Comparison of ENCODE assay signal across 17 cellular contexts in the genomic region with DNA sequence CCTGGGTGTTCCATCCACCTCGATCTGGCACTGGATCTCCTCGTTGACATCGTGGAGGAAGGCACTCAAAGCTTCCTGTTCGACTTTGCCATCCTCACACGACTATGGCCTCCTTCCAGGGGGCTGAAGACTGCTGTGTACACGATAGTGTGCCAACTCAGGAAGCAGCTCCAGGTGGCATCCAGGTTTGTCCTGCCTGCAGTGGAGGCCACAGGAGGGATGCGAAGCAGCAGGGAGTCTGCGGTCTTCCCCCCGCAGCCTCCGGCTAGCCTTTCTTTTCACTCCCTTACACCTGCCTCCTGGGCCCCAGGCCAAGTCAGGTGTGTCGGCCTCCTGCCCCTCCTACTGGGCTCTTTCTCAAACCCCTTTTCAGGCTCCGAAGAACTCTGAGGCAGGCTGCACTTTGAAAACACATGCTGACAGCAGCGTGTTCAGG. TPM values are rescaled to one million over a fixed set of nuclear protein-coding genes. Genes with fewer than 3 reads are reported as not detected.
DNase-seq lines count a peak whose midpoint lies in the region; ATAC-seq, FAIRE-seq and TF ChIP-seq lines count a peak whose summit lies in the region.
"Had no signal": no experiment of that assay in that cellular context is flagged by ENCODE, and none has a peak within 500 bp of the region (broad histone marks: within the 10 kb centered on the region; RNA-seq: fewer than 3 reads in every experiment).

No MANE protein-coding gene starts in this region.

- H3K27ac ChIP-seq in H9 (ENCODE audit: insufficient read length, low read depth, low read length) = no peak overlapping the region
- H3K27ac ChIP-seq: BLaER1, brain microvascular endothelial cell, thoracic aorta had no signal

- no peaks in the 10 kb centered on the region for H4K20me1 ChIP-seq in H9 (ENCODE audit: control insufficient read depth, insufficient read depth, insufficient read length)
- H4K20me1 ChIP-seq: BLaER1 had no signal

- no peak overlapping the region; a peak in 1 of 5 replicates for H3K4me3 Mint-ChIP-seq in H9
- no peak overlapping the region for H3K4me3 Mint-ChIP-seq in stimulated activated naive B cell treated with anti-CD40 and anti-IgM and Interleukin-4, amounts not matched to agents 10 μg/mL and 1 μg/mL and 100 μg/mL, for 72 hours
- H3K4me3 Mint-ChIP-seq: T-cell had no signal

- no peak overlapping the region for H3K56ac ChIP-seq in H9 (ENCODE audit: insufficient read length, low read depth, low read length)

- H4K8ac ChIP-seq in H9 (replicated peaks; ENCODE audit: insufficient read length, low read depth, low read length) = no peak overlapping the region

- H2BK12ac ChIP-seq in H9 (ENCODE audit: insufficient read length, low read depth, low read length) = no peak overlapping the region

- no peak overlapping the region for H2AK5ac ChIP-seq in H9 (ENCODE audit: insufficient read length, low read length)

- no peak overlapping the region for H2AFZ ChIP-seq in H9 (ENCODE audit: low read length)

- no peak overlapping the region for H3K27ac Mint-ChIP-seq in H9
- H3K27ac Mint-ChIP-seq in stimulated activated naive B cell treated with anti-CD40 and anti-IgM and Interleukin-4, amounts not matched to agents 10 μg/mL and 1 μg/mL and 100 μg/mL, for 72 hours = peak overlapping the region; percentile 37
- H3K27ac Mint-ChIP-seq: T-cell had no signal

- H2BK15ac ChIP-seq in H9 (ENCODE audit: low read depth, low read length) = no peak overlapping the region

- H3K18ac ChIP-seq in H9 (ENCODE audit: insufficient read length, low read depth, low read length) = no peak overlapping the region

- no peak for TF ChIP-seq POLR2A in GM12892 (IDR thresholded peaks at IDR 0.05; ENCODE audit: low read depth, low read length)

- H3K36me3 Mint-ChIP-seq in H9 (ENCODE audit: insufficient read depth in 1 of 3, low read depth in 3 of 3) = peaks cover 8 to 20% (median 11%) of the 10 kb centered on the region in 3 experiments; a peak in 6 of 7 replicates
- no peaks in the 10 kb centered on the region for H3K36me3 Mint-ChIP-seq in stimulated activated naive B cell treated with anti-CD40 and anti-IgM and Interleukin-4, amounts not matched to agents 10 μg/mL and 1 μg/mL and 100 μg/mL, for 72 hours
- H3K36me3 Mint-ChIP-seq: T-cell had no signal

- peaks cover 24 to 37% of the 10 kb centered on the region in 2 experiments for H3K4me1 Mint-ChIP-seq in H9
- H3K4me1 Mint-ChIP-seq in stimulated activated naive B cell treated with anti-CD40 and anti-IgM and Interleukin-4, amounts not matched to agents 10 μg/mL and 1 μg/mL and 100 μg/mL, for 72 hours = no peaks in the 10 kb centered on the region
- H3K4me1 Mint-ChIP-seq: T-cell had no signal

- no peaks in the 10 kb centered on the region for H3K79me1 ChIP-seq in H9 (ENCODE audit: insufficient read depth, low read depth, low read length, poor library complexity, severe bottlenecking)

- no peak overlapping the region for H3K4ac ChIP-seq in H9 (ENCODE audit: low read depth, low read length)

- ATAC-seq in stimulated activated naive B cell treated with anti-CD40 and anti-IgM and Interleukin-4, amounts not matched to agents 10 μg/mL and 1 μg/mL and 100 μg/mL, for 72 hours (replicated peaks) = no peak
- ATAC-seq: K562, left cardiac atrium, Panc1, T-cell had no signal

- no peak overlapping the region for H4K5ac ChIP-seq in H9 (ENCODE audit: insufficient read length, low read depth, low read length)

- no peak overlapping the region for H2BK5ac ChIP-seq in H9 (ENCODE audit: insufficient read length, low read length)

- H3K23ac ChIP-seq in H9 (ENCODE audit: insufficient read length, low read depth, low read length) = no peak overlapping the region

- no peak for TF ChIP-seq CTCF in H9 (conservative IDR thresholded peaks at IDR 0.05)

- H2BK120ac ChIP-seq in H9 (ENCODE audit: low read depth, low read length, poor library complexity, severe bottlenecking) = no peak overlapping the region

- H3T11ph ChIP-seq in H9 (ENCODE audit: low read length) = no peak overlapping the region

- H4K91ac ChIP-seq in H9 (ENCODE audit: insufficient read length, low read depth, low read length) = no peak overlapping the region

- no peak overlapping the region for H3K4me2 ChIP-seq in H9 (ENCODE audit: insufficient read depth, insufficient read length, low read length)
- H3K4me2 ChIP-seq: BLaER1 had no signal

- no peaks in the 10 kb centered on the region for H3K9me3 Mint-ChIP-seq in H9
- H3K9me3 Mint-ChIP-seq in stimulated activated naive B cell treated with anti-CD40 and anti-IgM and Interleukin-4, amounts not matched to agents 10 μg/mL and 1 μg/mL and 100 μg/mL, for 72 hours = no peaks in the 10 kb centered on the region
- H3K9me3 Mint-ChIP-seq: T-cell had no signal

- H3K14ac ChIP-seq in H9 (ENCODE audit: insufficient read depth, low read length) = no peak overlapping the region

- WGBS in H9 (ENCODE audit: extremely low coverage, insufficient read length, low lambda C conversion rate) = no CpG with 5 or more reads among the region's 13 CpGs

- H3K23me2 ChIP-seq in H9 (ENCODE audit: insufficient read length, low read depth, low read length, poor library complexity, severe bottlenecking) = no peaks in the 10 kb centered on the region

- FAIRE-seq in GM12892 (lab: Jason Lieb, UNC) = no peak
- FAIRE-seq: K562 had no signal

- no peaks in the 10 kb centered on the region for H3K27me3 Mint-ChIP-seq in H9 (ENCODE audit: low read depth)
- no peaks in the 10 kb centered on the region for H3K27me3 Mint-ChIP-seq in stimulated activated naive B cell treated with anti-CD40 and anti-IgM and Interleukin-4, amounts not matched to agents 10 μg/mL and 1 μg/mL and 100 μg/mL, for 72 hours
- H3K27me3 Mint-ChIP-seq: T-cell had no signal

- H3K79me2 ChIP-seq in H9 (ENCODE audit: insufficient read depth, low read length) = no peaks in the 10 kb centered on the region

- H3K27me3 ChIP-seq in H9 (ENCODE audit: insufficient read depth, low read length) = no peaks in the 10 kb centered on the region
- H3K27me3 ChIP-seq: BLaER1, brain microvascular endothelial cell had no signal

- peaks cover 6% of the 10 kb centered on the region; the same call in 1 of the 2 replicates for H3K4me1 ChIP-seq in H9 (ENCODE audit: insufficient read depth, low read length)
- H3K4me1 ChIP-seq: BLaER1 had no signal

- DNase-seq in H9 (peak; percentile 37), NCI-H187 treated with DMSO at 0.1 percent for 48 hours (lab: John Stamatoyannopoulos, UW) (peak; percentile 46), RPMI8226 (peak; percentile 92), GM12892 (ENCODE audit: insufficient read length) (no peak), amygdala (lab: John Stamatoyannopoulos, UW) (no peak), NCI-H2227 treated with DMSO at 0.1 percent for 48 hours (lab: John Stamatoyannopoulos, UW) (no peak)
- no peak for DNase-seq in stimulated activated naive B cell treated with anti-CD40 and anti-IgM and Interleukin-4, amounts not matched to agents 10 μg/mL and 1 μg/mL and 100 μg/mL, for 72 hours
- DNase-seq: activated CD4-positive, CD25-positive, alpha-beta regulatory T cell; activated naive CD4-positive, alpha-beta T cell treated with anti-CD3 and anti-CD28 coated beads, Interleukin-2, amount 50 U/mL, for 16 hours; brain microvascular endothelial cell; left cardiac atrium; NCI-H226; T-cell had no signal

- H3K9me3 ChIP-seq in H9 (ENCODE audit: control insufficient read depth, low read depth, low read length) = no peaks in the 10 kb centered on the region
- H3K9me3 ChIP-seq: BLaER1, thoracic aorta had no signal

- no peak overlapping the region for H3K9ac ChIP-seq in H9 (ENCODE audit: extremely low read depth, insufficient read length, low read length)
- H3K9ac ChIP-seq: BLaER1 had no signal

- H2BK20ac ChIP-seq in H9 (ENCODE audit: low read depth, low read length, poor library complexity, severe bottlenecking) = no peak overlapping the region

RNA-seq across cellular contexts. Expression of gene SYNM, which starts 32.2 kb away (rescaled TPM):
- 1.8 and 1.9 TPM in 2 replicates for total RNA-seq in H9 (2021)
- 0.23 TPM for polyA plus RNA-seq in GM12892 (2012; ENCODE audit: missing spikeins)

Comparison
In these comparisons a context has a peak if more than half of its experiments do, and no peak if none do; other contexts are left out.
1. DNase-seq: peak in H9 (single experiment), NCI-H187 treated with DMSO at 0.1 percent for 48 hours (single experiment) and RPMI8226 (single experiment); none in stimulated activated naive B cell treated with anti-CD40 and anti-IgM and Interleukin-4, amounts not matched to agents 10 μg/mL and 1 μg/mL and 100 μg/mL, for 72 hours (single experiment), GM12892 (single experiment), amygdala (0 of 56) and NCI-H2227 treated with DMSO at 0.1 percent for 48 hours (single experiment).